1 cellular context compared by ENCODE assay signal in the genomic region with DNA sequence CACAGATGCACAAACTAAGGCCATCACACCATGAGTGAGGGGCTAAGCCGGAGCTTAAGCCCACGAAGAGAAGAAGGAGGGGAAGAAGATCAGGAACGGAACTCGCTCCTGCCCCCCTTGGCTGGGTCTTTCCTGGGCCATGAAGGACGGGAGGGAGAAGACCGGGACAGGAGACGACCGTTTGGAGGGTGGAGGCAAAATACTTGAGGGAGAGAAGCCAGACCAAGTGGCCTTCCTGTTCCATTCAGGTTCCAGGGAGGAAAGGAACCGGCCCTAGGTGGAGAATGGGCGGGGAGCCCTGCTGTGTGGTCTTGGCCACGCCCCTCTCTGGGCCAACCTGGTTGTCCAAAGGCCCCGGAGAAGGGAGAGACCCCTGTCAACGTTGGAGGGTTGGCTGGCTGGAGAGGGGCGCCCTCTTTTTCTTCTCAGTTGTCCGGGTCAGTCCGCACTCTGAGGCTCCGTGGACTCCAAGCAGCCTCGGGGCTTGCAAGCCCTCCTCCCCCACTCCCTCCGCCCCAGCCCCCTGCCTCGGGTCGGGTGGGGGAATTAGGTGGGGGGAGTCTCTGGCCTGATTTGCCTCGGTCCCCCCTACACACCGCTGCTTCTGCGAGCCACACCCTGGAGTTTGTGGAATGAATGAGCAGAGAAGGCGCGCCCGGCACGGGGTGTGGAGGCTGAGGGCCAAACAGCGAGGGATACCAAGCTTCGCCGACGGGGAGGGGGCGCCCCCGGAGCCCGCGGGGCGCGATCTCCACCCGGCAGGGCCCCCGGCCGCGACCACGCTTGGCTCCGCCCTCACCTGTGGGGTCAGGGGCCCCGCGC.
TF ChIP-seq lines count a peak whose summit lies in the region.

No MANE protein-coding gene starts in this region.

TF ChIP-seq in HEK293, 187 proteins besides CTCF, POLR2A, EP300 and RAD21 (continued from another document):
- TF ChIP-seq, protein P1, sequence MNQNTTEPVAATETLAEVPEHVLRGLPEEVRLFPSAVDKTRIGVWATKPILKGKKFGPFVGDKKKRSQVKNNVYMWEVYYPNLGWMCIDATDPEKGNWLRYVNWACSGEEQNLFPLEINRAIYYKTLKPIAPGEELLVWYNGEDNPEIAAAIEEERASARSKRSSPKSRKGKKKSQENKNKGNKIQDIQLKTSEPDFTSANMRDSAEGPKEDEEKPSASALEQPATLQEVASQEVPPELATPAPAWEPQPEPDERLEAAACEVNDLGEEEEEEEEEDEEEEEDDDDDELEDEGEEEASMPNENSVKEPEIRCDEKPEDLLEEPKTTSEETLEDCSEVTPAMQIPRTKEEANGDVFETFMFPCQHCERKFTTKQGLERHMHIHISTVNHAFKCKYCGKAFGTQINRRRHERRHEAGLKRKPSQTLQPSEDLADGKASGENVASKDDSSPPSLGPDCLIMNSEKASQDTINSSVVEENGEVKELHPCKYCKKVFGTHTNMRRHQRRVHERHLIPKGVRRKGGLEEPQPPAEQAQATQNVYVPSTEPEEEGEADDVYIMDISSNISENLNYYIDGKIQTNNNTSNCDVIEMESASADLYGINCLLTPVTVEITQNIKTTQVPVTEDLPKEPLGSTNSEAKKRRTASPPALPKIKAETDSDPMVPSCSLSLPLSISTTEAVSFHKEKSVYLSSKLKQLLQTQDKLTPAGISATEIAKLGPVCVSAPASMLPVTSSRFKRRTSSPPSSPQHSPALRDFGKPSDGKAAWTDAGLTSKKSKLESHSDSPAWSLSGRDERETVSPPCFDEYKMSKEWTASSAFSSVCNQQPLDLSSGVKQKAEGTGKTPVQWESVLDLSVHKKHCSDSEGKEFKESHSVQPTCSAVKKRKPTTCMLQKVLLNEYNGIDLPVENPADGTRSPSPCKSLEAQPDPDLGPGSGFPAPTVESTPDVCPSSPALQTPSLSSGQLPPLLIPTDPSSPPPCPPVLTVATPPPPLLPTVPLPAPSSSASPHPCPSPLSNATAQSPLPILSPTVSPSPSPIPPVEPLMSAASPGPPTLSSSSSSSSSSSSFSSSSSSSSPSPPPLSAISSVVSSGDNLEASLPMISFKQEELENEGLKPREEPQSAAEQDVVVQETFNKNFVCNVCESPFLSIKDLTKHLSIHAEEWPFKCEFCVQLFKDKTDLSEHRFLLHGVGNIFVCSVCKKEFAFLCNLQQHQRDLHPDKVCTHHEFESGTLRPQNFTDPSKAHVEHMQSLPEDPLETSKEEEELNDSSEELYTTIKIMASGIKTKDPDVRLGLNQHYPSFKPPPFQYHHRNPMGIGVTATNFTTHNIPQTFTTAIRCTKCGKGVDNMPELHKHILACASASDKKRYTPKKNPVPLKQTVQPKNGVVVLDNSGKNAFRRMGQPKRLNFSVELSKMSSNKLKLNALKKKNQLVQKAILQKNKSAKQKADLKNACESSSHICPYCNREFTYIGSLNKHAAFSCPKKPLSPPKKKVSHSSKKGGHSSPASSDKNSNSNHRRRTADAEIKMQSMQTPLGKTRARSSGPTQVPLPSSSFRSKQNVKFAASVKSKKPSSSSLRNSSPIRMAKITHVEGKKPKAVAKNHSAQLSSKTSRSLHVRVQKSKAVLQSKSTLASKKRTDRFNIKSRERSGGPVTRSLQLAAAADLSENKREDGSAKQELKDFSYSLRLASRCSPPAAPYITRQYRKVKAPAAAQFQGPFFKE (tag by site-specific recombination; IDR thresholded peaks at IDR 0.05; ENCODE audit: borderline replicate concordance): no peak
- TF ChIP-seq, protein P2, sequence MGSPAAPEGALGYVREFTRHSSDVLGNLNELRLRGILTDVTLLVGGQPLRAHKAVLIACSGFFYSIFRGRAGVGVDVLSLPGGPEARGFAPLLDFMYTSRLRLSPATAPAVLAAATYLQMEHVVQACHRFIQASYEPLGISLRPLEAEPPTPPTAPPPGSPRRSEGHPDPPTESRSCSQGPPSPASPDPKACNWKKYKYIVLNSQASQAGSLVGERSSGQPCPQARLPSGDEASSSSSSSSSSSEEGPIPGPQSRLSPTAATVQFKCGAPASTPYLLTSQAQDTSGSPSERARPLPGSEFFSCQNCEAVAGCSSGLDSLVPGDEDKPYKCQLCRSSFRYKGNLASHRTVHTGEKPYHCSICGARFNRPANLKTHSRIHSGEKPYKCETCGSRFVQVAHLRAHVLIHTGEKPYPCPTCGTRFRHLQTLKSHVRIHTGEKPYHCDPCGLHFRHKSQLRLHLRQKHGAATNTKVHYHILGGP (tag by site-specific recombination; IDR thresholded peaks at IDR 0.05): no peak
- TF ChIP-seq KLF7 (tag by site-specific recombination; IDR thresholded peaks at IDR 0.05; ENCODE audit: borderline replicate concordance) (0 out of 2 replicates have a peak, but pooled peaks have one; percentile 24), OVOL3 (tag by site-specific recombination; IDR thresholded peaks at IDR 0.05) (no peak), EGR2 (tag by site-specific recombination; IDR thresholded peaks at IDR 0.05; ENCODE audit: low read depth) (peak; percentile 43; the same call in 1 of the 2 replicates), ZNF600 (tag by site-specific recombination; IDR thresholded peaks at IDR 0.05) (peak; percentile 75), KLF9 (tag by site-specific recombination; IDR thresholded peaks at IDR 0.05; ENCODE audit: low read depth) (peak; percentile 76), ZNF433 (tag by site-specific recombination; IDR thresholded peaks at IDR 0.05; ENCODE audit: low read depth) (no peak), SP3 (tag by site-specific recombination; IDR thresholded peaks at IDR 0.05) (peak; percentile 63), ZNF501 (tag by site-specific recombination; IDR thresholded peaks at IDR 0.05) (no peak), SP2 (tag by site-specific recombination; IDR thresholded peaks at IDR 0.05) (peak; percentile 70), ZNF350 (tag by site-specific recombination; IDR thresholded peaks at IDR 0.05) (no peak), ZFHX2 (tag by site-specific recombination; conservative IDR thresholded peaks at IDR 0.05) (peak; percentile 7; the same call in 1 of the 2 replicates), ZNF777 (tag by site-specific recombination; IDR thresholded peaks at IDR 0.05; ENCODE audit: borderline replicate concordance) (peak; percentile 70; the same call in 1 of the 2 replicates), ZNF747 (tag by site-specific recombination; IDR thresholded peaks at IDR 0.05) (no peak), ZNF658 (tag by site-specific recombination; IDR thresholded peaks at IDR 0.05) (no peak), HOXA7 (CRISPR knock-in tag; IDR thresholded peaks at IDR 0.05; ENCODE audit: borderline replicate concordance) (no peak), PRDM1 (tag by site-specific recombination; IDR thresholded peaks at IDR 0.05) (no peak), ZNF341 (tag by site-specific recombination; IDR thresholded peaks at IDR 0.05; ENCODE audit: low read depth) (peak; percentile 55), ZXDB (tag by site-specific recombination; IDR thresholded peaks at IDR 0.05) (0 out of 2 replicates have a peak, but pooled peaks have one; percentile 10), ZBTB20 (tag by site-specific recombination; IDR thresholded peaks at IDR 0.05) (peak; percentile 95), ZSCAN23 (tag by site-specific recombination; IDR thresholded peaks at IDR 0.05) (no peak), FEZF1 (tag by site-specific recombination; IDR thresholded peaks at IDR 0.05) (no peak), SP7 (tag by site-specific recombination; IDR thresholded peaks at IDR 0.05) (peak; percentile 42; the same call in 1 of the 2 replicates), ZNF16 (tag by site-specific recombination; IDR thresholded peaks at IDR 0.05; ENCODE audit: low read depth) (no peak), ZNF214 (tag by site-specific recombination; IDR thresholded peaks at IDR 0.05; ENCODE audit: borderline replicate concordance) (no peak), ZNF10 (tag by site-specific recombination; IDR thresholded peaks at IDR 0.05) (peak; percentile 65; the same call in 1 of the 2 replicates)
- TF ChIP-seq, protein P3, sequence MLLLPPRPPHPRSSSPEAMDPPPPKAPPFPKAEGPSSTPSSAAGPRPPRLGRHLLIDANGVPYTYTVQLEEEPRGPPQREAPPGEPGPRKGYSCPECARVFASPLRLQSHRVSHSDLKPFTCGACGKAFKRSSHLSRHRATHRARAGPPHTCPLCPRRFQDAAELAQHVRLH (tag by site-specific recombination; IDR thresholded peaks at IDR 0.05): peak; percentile 75; the same call in 1 of the 2 replicates
- TF ChIP-seq, protein P4, sequence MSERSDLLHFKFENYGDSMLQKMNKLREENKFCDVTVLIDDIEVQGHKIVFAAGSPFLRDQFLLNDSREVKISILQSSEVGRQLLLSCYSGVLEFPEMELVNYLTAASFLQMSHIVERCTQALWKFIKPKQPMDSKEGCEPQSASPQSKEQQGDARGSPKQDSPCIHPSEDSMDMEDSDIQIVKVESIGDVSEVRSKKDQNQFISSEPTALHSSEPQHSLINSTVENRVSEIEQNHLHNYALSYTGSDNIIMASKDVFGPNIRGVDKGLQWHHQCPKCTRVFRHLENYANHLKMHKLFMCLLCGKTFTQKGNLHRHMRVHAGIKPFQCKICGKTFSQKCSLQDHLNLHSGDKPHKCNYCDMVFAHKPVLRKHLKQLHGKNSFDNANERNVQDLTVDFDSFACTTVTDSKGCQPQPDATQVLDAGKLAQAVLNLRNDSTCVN (tag by site-specific recombination; optimal IDR thresholded peaks at IDR 0.05): peak; percentile 36
- TF ChIP-seq, protein P5, sequence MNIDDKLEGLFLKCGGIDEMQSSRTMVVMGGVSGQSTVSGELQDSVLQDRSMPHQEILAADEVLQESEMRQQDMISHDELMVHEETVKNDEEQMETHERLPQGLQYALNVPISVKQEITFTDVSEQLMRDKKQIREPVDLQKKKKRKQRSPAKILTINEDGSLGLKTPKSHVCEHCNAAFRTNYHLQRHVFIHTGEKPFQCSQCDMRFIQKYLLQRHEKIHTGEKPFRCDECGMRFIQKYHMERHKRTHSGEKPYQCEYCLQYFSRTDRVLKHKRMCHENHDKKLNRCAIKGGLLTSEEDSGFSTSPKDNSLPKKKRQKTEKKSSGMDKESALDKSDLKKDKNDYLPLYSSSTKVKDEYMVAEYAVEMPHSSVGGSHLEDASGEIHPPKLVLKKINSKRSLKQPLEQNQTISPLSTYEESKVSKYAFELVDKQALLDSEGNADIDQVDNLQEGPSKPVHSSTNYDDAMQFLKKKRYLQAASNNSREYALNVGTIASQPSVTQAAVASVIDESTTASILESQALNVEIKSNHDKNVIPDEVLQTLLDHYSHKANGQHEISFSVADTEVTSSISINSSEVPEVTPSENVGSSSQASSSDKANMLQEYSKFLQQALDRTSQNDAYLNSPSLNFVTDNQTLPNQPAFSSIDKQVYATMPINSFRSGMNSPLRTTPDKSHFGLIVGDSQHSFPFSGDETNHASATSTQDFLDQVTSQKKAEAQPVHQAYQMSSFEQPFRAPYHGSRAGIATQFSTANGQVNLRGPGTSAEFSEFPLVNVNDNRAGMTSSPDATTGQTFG (tag by site-specific recombination; IDR thresholded peaks at IDR 0.05; ENCODE audit: borderline replicate concordance): no peak
- TF ChIP-seq, protein P6, sequence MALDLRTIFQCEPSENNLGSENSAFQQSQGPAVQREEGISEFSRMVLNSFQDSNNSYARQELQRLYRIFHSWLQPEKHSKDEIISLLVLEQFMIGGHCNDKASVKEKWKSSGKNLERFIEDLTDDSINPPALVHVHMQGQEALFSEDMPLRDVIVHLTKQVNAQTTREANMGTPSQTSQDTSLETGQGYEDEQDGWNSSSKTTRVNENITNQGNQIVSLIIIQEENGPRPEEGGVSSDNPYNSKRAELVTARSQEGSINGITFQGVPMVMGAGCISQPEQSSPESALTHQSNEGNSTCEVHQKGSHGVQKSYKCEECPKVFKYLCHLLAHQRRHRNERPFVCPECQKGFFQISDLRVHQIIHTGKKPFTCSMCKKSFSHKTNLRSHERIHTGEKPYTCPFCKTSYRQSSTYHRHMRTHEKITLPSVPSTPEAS (tag by site-specific recombination; IDR thresholded peaks at IDR 0.05): no peak
- TF ChIP-seq, protein P7, sequence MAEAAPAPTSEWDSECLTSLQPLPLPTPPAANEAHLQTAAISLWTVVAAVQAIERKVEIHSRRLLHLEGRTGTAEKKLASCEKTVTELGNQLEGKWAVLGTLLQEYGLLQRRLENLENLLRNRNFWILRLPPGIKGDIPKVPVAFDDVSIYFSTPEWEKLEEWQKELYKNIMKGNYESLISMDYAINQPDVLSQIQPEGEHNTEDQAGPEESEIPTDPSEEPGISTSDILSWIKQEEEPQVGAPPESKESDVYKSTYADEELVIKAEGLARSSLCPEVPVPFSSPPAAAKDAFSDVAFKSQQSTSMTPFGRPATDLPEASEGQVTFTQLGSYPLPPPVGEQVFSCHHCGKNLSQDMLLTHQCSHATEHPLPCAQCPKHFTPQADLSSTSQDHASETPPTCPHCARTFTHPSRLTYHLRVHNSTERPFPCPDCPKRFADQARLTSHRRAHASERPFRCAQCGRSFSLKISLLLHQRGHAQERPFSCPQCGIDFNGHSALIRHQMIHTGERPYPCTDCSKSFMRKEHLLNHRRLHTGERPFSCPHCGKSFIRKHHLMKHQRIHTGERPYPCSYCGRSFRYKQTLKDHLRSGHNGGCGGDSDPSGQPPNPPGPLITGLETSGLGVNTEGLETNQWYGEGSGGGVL (tag by site-specific recombination; IDR thresholded peaks at IDR 0.05): peak; percentile 98
